ENCODE assay signal across 18 cellular contexts in genomic region chr10:31095677-31096076, GRCh38.
"Had no signal": no experiment of that assay in that cellular context is flagged by ENCODE, and none has a peak within 500 bp of the region (broad histone marks: within the 10 kb centered on the region; RNA-seq: fewer than 3 reads in every experiment).

No MANE protein-coding gene starts in this region.

- H3K9me3 Mint-ChIP-seq: natural killer cell had no signal

- H3K9ac ChIP-seq: parathyroid adenoma had no signal

- H3K4me2 ChIP-seq: smooth muscle cell had no signal

- H3K27ac ChIP-seq: adrenal gland, breast epithelium, coronary artery, heart left ventricle, parathyroid adenoma, right lobe of liver, tibial artery had no signal

- H3K36me3 Mint-ChIP-seq: natural killer cell; stimulated activated naive B cell treated with anti-CD40 and anti-IgM and Interleukin-4, amounts not matched to agents 10 μg/mL and 1 μg/mL and 100 μg/mL, for 72 hours had no signal

- H2AFZ ChIP-seq: parathyroid adenoma had no signal

- H3K9me3 ChIP-seq: adrenal gland, breast epithelium, heart left ventricle, right lobe of liver, tibial artery had no signal

- H3K4me3 Mint-ChIP-seq: natural killer cell; stimulated activated naive B cell treated with anti-CD40 and anti-IgM and Interleukin-4, amounts not matched to agents 10 μg/mL and 1 μg/mL and 100 μg/mL, for 72 hours had no signal

- H3K27ac Mint-ChIP-seq: natural killer cell; stimulated activated naive B cell treated with anti-CD40 and anti-IgM and Interleukin-4, amounts not matched to agents 10 μg/mL and 1 μg/mL and 100 μg/mL, for 72 hours had no signal

- ATAC-seq: heart left ventricle; left lobe of liver; natural killer cell; right lobe of liver; stimulated activated naive B cell treated with anti-CD40 and anti-IgM and Interleukin-4, amounts not matched to agents 10 μg/mL and 1 μg/mL and 100 μg/mL, for 72 hours had no signal

- H3K36me3 ChIP-seq: adrenal gland, breast epithelium, heart left ventricle, right lobe of liver, tibial artery had no signal

- H3K4me1 Mint-ChIP-seq: natural killer cell had no signal

- H3K4me1 ChIP-seq: adrenal gland, breast epithelium, heart left ventricle, parathyroid adenoma, right lobe of liver had no signal

- DNase-seq: activated CD4-positive, alpha-beta T cell treated with anti-CD3 and anti-CD28 coated beads for 4 hours; activated effector memory CD4-positive, alpha-beta T cell treated with anti-CD3 and anti-CD28 coated beads, Interleukin-2, amount 50 U/mL, for 16 hours; adrenal gland; heart left ventricle; kidney; natural killer cell; right lobe of liver; stimulated activated CD4-positive, alpha-beta T cell treated with anti-CD3 and anti-CD28 coated beads, Interleukin-4, amount 100 ng/mL, for 4 hours; stimulated activated naive B cell treated with anti-CD40 and anti-IgM and Interleukin-4, amounts not matched to agents 10 μg/mL and 1 μg/mL and 100 μg/mL, for 72 hours; SW 1271; T-helper 2 cell; tibial artery had no signal

- H3K79me2 ChIP-seq: parathyroid adenoma had no signal

- H3K4me3 ChIP-seq: adrenal gland, breast epithelium, coronary artery, heart left ventricle, lung, right lobe of liver, smooth muscle cell, tibial artery had no signal

- H3K27me3 ChIP-seq: adrenal gland, breast epithelium, heart left ventricle, right lobe of liver, tibial artery had no signal
